ENCODE assay signal across 21 cellular contexts in genomic region chrX:130186645-130187044, GRCh38. TPM values are rescaled to one million over a fixed set of nuclear protein-coding genes. Genes with fewer than 3 reads are reported as not detected.
DNase-seq lines count a peak whose midpoint lies in the region; ATAC-seq, FAIRE-seq and TF ChIP-seq lines count a peak whose summit lies in the region.
"Had no signal": no experiment of that assay in that cellular context is flagged by ENCODE, and none has a peak within 500 bp of the region (broad histone marks: within the 10 kb centered on the region; RNA-seq: fewer than 3 reads in every experiment).

No MANE protein-coding gene starts in this region.

- H3K27me3 Mint-ChIP-seq in activated CD4-positive, alpha-beta T cell treated with anti-CD3 and anti-CD28 coated beads, Interleukin-2, amount 10 ng/mL, durations not matched to agents 7 days and 5 days: no peaks in the 10 kb centered on the region
- H3K27me3 Mint-ChIP-seq in immature natural killer cell (ENCODE audit: low read depth in 3 of 3): peaks cover 0 to 3% (median 2%) of the 10 kb centered on the region in 3 donors

- H3K4me1 Mint-ChIP-seq in activated CD4-positive, alpha-beta T cell treated with anti-CD3 and anti-CD28 coated beads, Interleukin-2, amount 10 ng/mL, durations not matched to agents 7 days and 5 days: peaks cover 26% of the 10 kb centered on the region
- peaks cover 13 to 16% of the 10 kb centered on the region in 2 donors for H3K4me1 Mint-ChIP-seq in immature natural killer cell

- peak overlapping the region; percentile 62 for H3K27ac Mint-ChIP-seq in activated CD4-positive, alpha-beta T cell treated with anti-CD3 and anti-CD28 coated beads, Interleukin-2, amount 10 ng/mL, durations not matched to agents 7 days and 5 days
- H3K27ac Mint-ChIP-seq in immature natural killer cell: no peak overlapping the region
- H3K27ac Mint-ChIP-seq: HFFc6 had no signal

- no peaks in the 10 kb centered on the region for H3K9me3 ChIP-seq in keratinocyte (ENCODE audit: control insufficient read depth, low read depth, low read length)

- TF ChIP-seq CTCF in keratinocyte (optimal IDR thresholded peaks at IDR 0.05 in 1 of 3, IDR thresholded peaks at IDR 0.05 in 1 of 3, conservative IDR thresholded peaks at IDR 0.05 in 1 of 3; ENCODE audit: extremely low read depth in 1 of 3, insufficient read depth in 2 of 3, low read length in 3 of 3): no peak

- no peaks in the 10 kb centered on the region for H3K27me3 ChIP-seq in keratinocyte (ENCODE audit: control insufficient read depth, extremely low read depth, insufficient read depth, low read length)

- no peak for DNase-seq in activated CD4-positive, alpha-beta T cell treated with anti-CD3 and anti-CD28 coated beads, Interleukin-2, amount 10 ng/mL, durations not matched to agents 7 days and 5 days
- no peak for DNase-seq in activated CD4-positive, alpha-beta T cell treated with anti-CD3 and anti-CD28 coated beads, Interleukin-2, amount 50 U/mL, for 1 hour
- DNase-seq in SK-N-DZ (ENCODE audit: low spot score) (peak; percentile 66), keratinocyte (ENCODE audit: low read depth, low spot score) (no peak), immature natural killer cell (no peak), DMS53 (lab: John Stamatoyannopoulos, UW) (no peak), activated gamma-delta T cell treated with Interleukin-2 at 50 U/mL for 16 hours (no peak)
- DNase-seq: COR-L47, DMS153, HFFc6, Karpas-422, MM.1S, NCI-H1105, NCI-H1930, NCI-H526, PC-9 had no signal

- no peak for FAIRE-seq in keratinocyte (lab: Jason Lieb, UNC)

- no peaks in the 10 kb centered on the region for H3K9me1 ChIP-seq in keratinocyte (ENCODE audit: control insufficient read depth, extremely low read depth, insufficient read depth, low read length)

- POLR2A ChIA-PET in activated CD4-positive, alpha-beta T cell treated with anti-CD3 and anti-CD28 coated beads, Interleukin-2, amount 10 ng/mL, durations not matched to agents 7 days and 5 days (lab: Charles Lee): no interaction called here

- no peak overlapping the region for H3K27ac ChIP-seq in keratinocyte (ENCODE audit: control insufficient read depth, insufficient read depth, low read length)
- H3K27ac ChIP-seq: C4-2B, PC-9, SK-N-MC had no signal

- H3K36me3 ChIP-seq in keratinocyte (ENCODE audit: control insufficient read depth in 2 of 2, extremely low read depth in 1 of 2, insufficient read depth in 2 of 2, low read length in 2 of 2): no peaks in the 10 kb centered on the region

- no peak overlapping the region for H2AFZ ChIP-seq in keratinocyte (ENCODE audit: control insufficient read depth, low read length)
- H2AFZ ChIP-seq: PC-9 had no signal

- no peak overlapping the region for H3K9ac ChIP-seq in keratinocyte (ENCODE audit: control insufficient read depth, extremely low read depth, insufficient read depth, low read length)

- dilution Hi-C loops in keratinocyte (cut with MboI; ENCODE audit: extremely low pct_ligation_motif_present, low sequenced_read_pairs): no loop called here

- H3K4me2 ChIP-seq in keratinocyte (ENCODE audit: control insufficient read depth, extremely low read depth, insufficient read depth, low read depth, low read length): peak overlapping the region; percentile 22
- H3K4me2 ChIP-seq: PC-9 had no signal

- no peak for ATAC-seq in GM18858 (IDR thresholded peaks at IDR 0.05; ENCODE audit: unreplicated experiment)

- H4K20me1 ChIP-seq in keratinocyte (ENCODE audit: control insufficient read depth, extremely low read depth, insufficient read depth, low read length): no peaks in the 10 kb centered on the region

- no peak overlapping the region for H3K4me3 ChIP-seq in keratinocyte (ENCODE audit: control insufficient read depth in 2 of 3, extremely low read depth in 1 of 3, insufficient read depth in 2 of 3, low read depth in 1 of 3, low read length in 3 of 3)
- H3K4me3 ChIP-seq: PC-9, SK-N-MC had no signal

- no peak overlapping the region for H3K4me3 Mint-ChIP-seq in activated CD4-positive, alpha-beta T cell treated with anti-CD3 and anti-CD28 coated beads, Interleukin-2, amount 10 ng/mL, durations not matched to agents 7 days and 5 days
- no peak overlapping the region for H3K4me3 Mint-ChIP-seq in immature natural killer cell
- H3K4me3 Mint-ChIP-seq: HFFc6 had no signal

- no peaks in the 10 kb centered on the region for H3K79me2 ChIP-seq in keratinocyte (ENCODE audit: control insufficient read depth, insufficient read depth, low read length)

- H3K4me1 ChIP-seq in keratinocyte (ENCODE audit: control insufficient read depth, extremely low read depth, insufficient read depth, low read length): no peaks in the 10 kb centered on the region

- H3K9me3 Mint-ChIP-seq in activated CD4-positive, alpha-beta T cell treated with anti-CD3 and anti-CD28 coated beads, Interleukin-2, amount 10 ng/mL, durations not matched to agents 7 days and 5 days: no peaks in the 10 kb centered on the region
- no peaks in the 10 kb centered on the region for H3K9me3 Mint-ChIP-seq in immature natural killer cell
- H3K9me3 Mint-ChIP-seq: HFFc6 had no signal

- H3K36me3 Mint-ChIP-seq in activated CD4-positive, alpha-beta T cell treated with anti-CD3 and anti-CD28 coated beads, Interleukin-2, amount 10 ng/mL, durations not matched to agents 7 days and 5 days (ENCODE audit: low read depth): peaks cover 7% of the 10 kb centered on the region
- H3K36me3 Mint-ChIP-seq in immature natural killer cell: no peaks in the 10 kb centered on the region

- CTCF ChIA-PET in activated CD4-positive, alpha-beta T cell treated with anti-CD3 and anti-CD28 coated beads, Interleukin-2, amount 10 ng/mL, durations not matched to agents 7 days and 5 days (lab: Charles Lee): interaction anchor here (0.8 to 1.5 kb wide), 3 partner anchors 10 to 17 kb away, joined by 3 to 4 read pairs (median 4); no protein-coding TSS in a partner anchor

RNA-seq across cellular contexts. Expression of gene RAB33A, which starts 14.9 kb away (rescaled TPM):
- 10 to 100 TPM; 20.8 to 21.2 TPM for total RNA-seq in activated CD4-positive, alpha-beta T cell treated with anti-CD3 and anti-CD28 coated beads, Interleukin-2, amount 10 ng/mL, durations not matched to agents 7 days and 5 days
- 27.6 and 28.8 TPM in 2 replicates for polyA plus RNA-seq in SK-N-DZ (2014; cell fraction: cytosol; rRNA removed)
- polyA plus RNA-seq in SK-N-DZ (2014; cell fraction: nucleus; rRNA removed): 16.1 and 28.2 TPM in 2 replicates
- polyA plus RNA-seq in keratinocyte: 0.09 TPM in 1 of 3 replicates, not detected in the others
- polyA plus RNA-seq in keratinocyte (2011; ENCODE audit: low read depth): not detected
- 0.05 and 0.07 TPM in 2 replicates for polyA plus RNA-seq in keratinocyte (2011; cell fraction: cytosol; rRNA removed)
- 0.19 TPM in 1 of 2 replicates, not detected in the other for polyA plus RNA-seq in keratinocyte (2011; cell fraction: nucleus; rRNA removed)
- polyA plus RNA-seq in keratinocyte (2012; ENCODE audit: low replicate concordance): 0.34 TPM in 1 of 2 replicates, not detected in the other
- not detected in 3 replicates for polyA minus RNA-seq in keratinocyte
- not detected for polyA minus RNA-seq in keratinocyte (2011; cell fraction: cytosol; rRNA and poly(A)+ RNA removed)
- polyA minus RNA-seq in keratinocyte (2011; cell fraction: nucleus; rRNA and poly(A)+ RNA removed): not detected in 2 replicates
- 10 to 100 TPM; 10.5 to 20.9 (median 15.1) TPM for polyA plus RNA-seq in immature natural killer cell
- total RNA-seq: A172, H4 had no signal

RNA-seq across cellular contexts. Expression of gene AIFM1, which starts 21.0 kb away (rescaled TPM):
- total RNA-seq in activated CD4-positive, alpha-beta T cell treated with anti-CD3 and anti-CD28 coated beads, Interleukin-2, amount 10 ng/mL, durations not matched to agents 7 days and 5 days: 10 to 100 TPM; 32.3 to 40.3 TPM
- 29.8 and 31.4 TPM in 2 replicates for polyA plus RNA-seq in SK-N-DZ (2014; cell fraction: cytosol; rRNA removed)
- polyA plus RNA-seq in SK-N-DZ (2014; cell fraction: nucleus; rRNA removed): 26.0 and 29.0 TPM in 2 replicates
- polyA plus RNA-seq in keratinocyte: 36.1 to 52.5 TPM (median 47.8 TPM) in 3 replicates
- 29.2 TPM for polyA plus RNA-seq in keratinocyte (2011; ENCODE audit: low read depth)
- 31.3 and 31.4 TPM in 2 replicates for polyA plus RNA-seq in keratinocyte (2011; cell fraction: cytosol; rRNA removed)
- polyA plus RNA-seq in keratinocyte (2011; cell fraction: nucleus; rRNA removed): 47.4 and 65.8 TPM in 2 replicates
- 20.9 and 36.2 TPM in 2 replicates for polyA plus RNA-seq in keratinocyte (2012; ENCODE audit: low replicate concordance)
- 10.6 to 34.7 TPM (median 22.2 TPM) in 3 replicates for polyA minus RNA-seq in keratinocyte
- polyA minus RNA-seq in keratinocyte (2011; cell fraction: cytosol; rRNA and poly(A)+ RNA removed): 21.9 TPM
- 14.1 and 25.9 TPM in 2 replicates for polyA minus RNA-seq in keratinocyte (2011; cell fraction: nucleus; rRNA and poly(A)+ RNA removed)
- 10 to 100 TPM; 20.1 to 31.0 (median 29.0) TPM for polyA plus RNA-seq in immature natural killer cell

Comparison
In these comparisons a context has a peak if more than half of its experiments do, and no peak if none do; other contexts are left out.
1. RNA of gene RAB33A, which starts 14.9 kb away (polyA plus RNA-seq): 10.5 to 20.9 TPM in immature natural killer cell; 0.05 to 0.34 TPM in keratinocyte; every median in the first group is over 4 times any median in the second.